11 cellular contexts compared by ENCODE assay signal in genomic region chr2:72143441-72144356, GRCh38. TPM values are rescaled to one million over a fixed set of nuclear protein-coding genes. Genes with fewer than 3 reads are reported as not detected.
A peak's percentile ranks its signal among the peaks of the same experiment; 100 is the strongest.
DNase-seq lines count a peak whose midpoint lies in the region; TF ChIP-seq lines count a peak whose summit lies in the region.
"Had no signal": no experiment of that assay in that cellular context is flagged by ENCODE, and none has a peak within 500 bp of the region (broad histone marks: within the 10 kb centered on the region; RNA-seq: fewer than 3 reads in every experiment).

No MANE protein-coding gene starts in this region.

- intact Hi-C loops in CD14-positive monocyte (cut with micrococcal nuclease) (no loop called here), cardiac septum (cut with DNase I) (loop anchor here (5.0 to 10.0 kb wide), 3 partner anchors 261 to 531 kb away; no protein-coding TSS in a partner anchor)

- H3K9me3 ChIP-seq in SK-N-MC (ENCODE audit: low read depth, low read length) (no peaks in the 10 kb centered on the region), osteoblast (ENCODE audit: low read depth, low read length) (no peaks in the 10 kb centered on the region)

- H3K27me3 Mint-ChIP-seq in CD14-positive monocyte (ENCODE audit: low read depth in 3 of 3), result peaks cover 64 to 75% (median 68%) of the 10 kb centered on the region in 3 donors

- DNase-seq in CD14-positive monocyte (ENCODE audit: low spot score) (peak; percentile 34), SK-N-MC (ENCODE audit: low read depth, low spot score) (no peak), cardiac septum (ENCODE audit: low spot score) (peak; percentile 73), osteoblast (ENCODE audit: insufficient read length, low spot score, missing footprints) (peak; percentile 89), activated gamma-delta T cell (lab: John Stamatoyannopoulos, UW) (no peak), LoVo (ENCODE audit: low spot score) (no peak), SW480 (ENCODE audit: low spot score) (no peak), hippocampal formation (lab: John Stamatoyannopoulos, UW) (no peak)
- DNase-seq: activated CD4-positive, CD25-positive, alpha-beta regulatory T cell; DMS 273 treated with DMSO at 0.1 percent for 48 hours; stimulated activated CD4-positive, alpha-beta T cell treated with anti-CD3 and anti-CD28 coated beads, Interleukin-4, amount 100 ng/mL, for 24 hours had no signal

- H2AFZ ChIP-seq in osteoblast (ENCODE audit: low read length), result no peak overlapping the region

- H3K9ac ChIP-seq in SK-N-MC (ENCODE audit: insufficient read length), result peak overlapping the region; percentile 70

- peaks cover 25% of the 10 kb centered on the region for H3K4me1 Mint-ChIP-seq in CD14-positive monocyte

- no peaks in the 10 kb centered on the region for H3K79me2 ChIP-seq in osteoblast (ENCODE audit: insufficient read depth, low read length)

- H3K27ac Mint-ChIP-seq in CD14-positive monocyte, result peak overlapping the region in 1 of 7 donors; percentile 31

- no peak for TF ChIP-seq CTCF in CD14-positive monocyte (IDR thresholded peaks at IDR 0.05)
- TF ChIP-seq CTCF in osteoblast (IDR thresholded peaks at IDR 0.05; ENCODE audit: extremely low read depth, low read depth, low read length), result no peak

- peaks cover 4% of the 10 kb centered on the region for H3K4me1 ChIP-seq in osteoblast (ENCODE audit: insufficient read depth, low read length)

- peaks cover 51% of the 10 kb centered on the region for H3K27me3 ChIP-seq in osteoblast (ENCODE audit: insufficient read depth, low read length)

- H3K4me3 ChIP-seq in SK-N-MC (peak overlapping the region; percentile 80), osteoblast (ENCODE audit: insufficient read depth, low read length) (no peak overlapping the region)

- H3K36me3 Mint-ChIP-seq in CD14-positive monocyte, result peaks cover 2 to 9% of the 10 kb centered on the region in 2 donors

- peak overlapping the region in 1 of 2 donors; percentile 78 for H3K4me3 Mint-ChIP-seq in CD14-positive monocyte

- no peaks in the 10 kb centered on the region for H4K20me1 ChIP-seq in osteoblast (ENCODE audit: insufficient read depth, low read length)

- no peak overlapping the region for H3K4me2 ChIP-seq in osteoblast (ENCODE audit: insufficient read depth, low read length)

- H3K9me3 Mint-ChIP-seq in CD14-positive monocyte, result peaks cover 2 to 30% (median 18%) of the 10 kb centered on the region in 7 donors

- H3K27ac ChIP-seq in SK-N-MC, result peak overlapping the region; percentile 67
- H3K27ac ChIP-seq in osteoblast (ENCODE audit: low read depth, low read length), result no peak overlapping the region

- no peaks in the 10 kb centered on the region; the same call in 1 of the 2 replicates for H3K36me3 ChIP-seq in SK-N-MC (ENCODE audit: insufficient read depth, low read length)
- H3K36me3 ChIP-seq in osteoblast (ENCODE audit: insufficient read depth, low read length), result no peaks in the 10 kb centered on the region

RNA-seq across cellular contexts. Expression of gene CYP26B1, which starts 4.0 kb away (rescaled TPM):
- not detected for polyA plus RNA-seq in CD14-positive monocyte
- total RNA-seq in cardiac septum (7.0 TPM), osteoblast (under 0.01 TPM in 2 replicates)

Comparison
In these comparisons a context has a peak if more than half of its experiments do, and no peak if none do; other contexts are left out.
1. DNase-seq: peak in CD14-positive monocyte (single experiment), cardiac septum (single experiment) and osteoblast (single experiment); none in SK-N-MC (single experiment), activated gamma-delta T cell (single experiment), LoVo (single experiment), SW480 (single experiment) and hippocampal formation (0 of 2).